Comparison of ENCODE assay signal across 9 cellular contexts in the genomic region with DNA sequence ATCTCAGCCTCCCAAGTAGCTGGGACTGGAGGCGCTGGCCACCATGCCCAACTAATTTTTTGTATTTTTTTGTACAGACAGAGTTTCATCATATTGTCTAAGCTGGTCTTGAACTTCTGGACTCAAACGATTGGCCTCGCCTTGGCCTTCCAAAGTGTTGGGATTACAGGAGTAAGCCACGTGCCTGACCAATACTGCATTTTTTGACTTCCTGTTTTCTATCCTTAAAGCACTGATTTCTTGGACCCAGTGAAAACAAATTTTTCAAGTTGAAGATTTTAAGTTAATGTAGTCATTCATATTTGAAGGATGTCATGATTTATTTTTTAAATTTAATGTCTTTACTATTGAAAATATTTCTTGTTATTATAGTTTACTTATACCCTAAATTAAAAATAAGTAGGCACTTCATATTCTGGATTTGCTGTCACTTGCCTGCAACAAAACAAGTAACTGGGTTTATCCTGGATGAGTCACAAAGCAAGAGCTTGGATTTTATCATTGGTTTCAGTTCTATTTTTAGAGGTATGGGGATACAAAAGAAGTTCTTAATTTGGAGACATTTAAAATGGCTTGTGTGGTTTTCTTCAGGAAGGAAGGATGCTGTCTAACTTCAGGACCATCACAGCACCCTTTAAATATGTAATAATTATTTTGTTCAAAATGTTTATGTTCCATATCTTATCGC. TPM values are rescaled to one million over a fixed set of nuclear protein-coding genes. Genes with fewer than 3 reads are reported as not detected.
DNase-seq lines count a peak whose midpoint lies in the region; ATAC-seq and TF ChIP-seq lines count a peak whose summit lies in the region.
"Had no signal": no experiment of that assay in that cellular context is flagged by ENCODE, and none has a peak within 500 bp of the region (broad histone marks: within the 10 kb centered on the region; RNA-seq: fewer than 3 reads in every experiment).

No MANE protein-coding gene starts in this region.

- 59 to 65% methylated on average over 5 of the region's 5 CpGs for WGBS in esophagus squamous epithelium, 2 donors
- 80% methylated on average over 5 of the region's 5 CpGs for WGBS in smooth muscle cell (ENCODE audit: low lambda C conversion rate)

- H3K27me3 ChIP-seq in esophagus squamous epithelium, result no peaks in the 10 kb centered on the region
- H3K27me3 ChIP-seq in smooth muscle cell (ENCODE audit: low read depth), result no peaks in the 10 kb centered on the region

- H3K4me3 ChIP-seq in OCI-LY7 (ENCODE audit: low read depth, low read length, poor library complexity, severe bottlenecking) (peak overlapping the region; percentile 81), esophagus squamous epithelium (no peak overlapping the region), smooth muscle cell (peak overlapping the region; percentile 87)

- no peaks in the 10 kb centered on the region for H3F3A ChIP-seq in smooth muscle cell (ENCODE audit: low read depth)

- intact Hi-C loops in activated CD4-positive, alpha-beta T cell treated with anti-CD3 and anti-CD28 coated beads for 36 hours (cut with DNase I, micrococcal nuclease), result loop anchor here in 1 of 2 experiments (5.0 kb wide), 1 partner anchor 122 kb away; no protein-coding TSS in a partner anchor
- intact Hi-C loops in OCI-LY7 (cut with micrococcal nuclease; ENCODE audit: unreplicated experiment), result no loop called here
- intact Hi-C loops in esophagus squamous epithelium (cut with DNase I), result no loop called here

- H3K4me1 Mint-ChIP-seq in activated CD4-positive, alpha-beta T cell treated with anti-CD3 and anti-CD28 coated beads for 36 hours, result peaks cover 33% of the 10 kb centered on the region
- peaks cover 34 to 39% of the 10 kb centered on the region in 2 donors for H3K4me1 Mint-ChIP-seq in immature natural killer cell

- DNase-seq in activated CD4-positive, alpha-beta T cell treated with anti-CD3 and anti-CD28 coated beads for 36 hours, result no peak
- no peak for DNase-seq in activated CD4-positive, alpha-beta T cell treated with anti-CD3 and anti-CD28 coated beads for 1 hour
- DNase-seq in OCI-LY7 (ENCODE audit: low spot score), result no peak
- no peak for DNase-seq in esophagus squamous epithelium (lab: John Stamatoyannopoulos, UW)
- DNase-seq in smooth muscle cell (lab: John Stamatoyannopoulos, UW; ENCODE audit: unreplicated experiment), result no peak
- DNase-seq in GM19238 (ENCODE audit: insufficient read length, low spot score), result no peak
- no peak for DNase-seq in immature natural killer cell
- no peak for DNase-seq in pons (ENCODE audit: low spot score)

- no peaks in the 10 kb centered on the region for H3K9me3 Mint-ChIP-seq in activated CD4-positive, alpha-beta T cell treated with anti-CD3 and anti-CD28 coated beads for 36 hours (ENCODE audit: low read depth)
- H3K9me3 Mint-ChIP-seq in immature natural killer cell, result no peaks in the 10 kb centered on the region

- CTCF ChIA-PET in activated CD4-positive, alpha-beta T cell treated with anti-CD3 and anti-CD28 coated beads for 36 hours (lab: Charles Lee), result interaction anchor here (0.7 to 2.5 kb wide), 5 partner anchors 8 to 135 kb away, joined by 3 to 10 read pairs (median 6); no protein-coding TSS in a partner anchor
- CTCF ChIA-PET in OCI-LY7 (lab: Charles Lee; ENCODE audit: unreplicated experiment), result interaction anchor here (0.5 kb wide), 1 partner anchor 122 kb away, joined by 3 read pairs; no protein-coding TSS in a partner anchor

- H3K79me2 ChIP-seq in OCI-LY7 (ENCODE audit: insufficient read depth, low read depth, low read length) (peaks cover 38% of the 10 kb centered on the region), smooth muscle cell (ENCODE audit: low read depth) (peaks cover 25% of the 10 kb centered on the region)

- no TSS peak for BruUV-seq in OCI-LY7 (replicated peaks; lab: Mats Ljungman, UMichigan)

- H3K36me3 ChIP-seq in OCI-LY7 (ENCODE audit: insufficient read depth, low read length) (peaks cover 14% of the 10 kb centered on the region), esophagus squamous epithelium (peaks cover 0 to 9% (median 0%) of the 10 kb centered on the region in 3 donors), smooth muscle cell (ENCODE audit: low read depth) (no peaks in the 10 kb centered on the region)

- no peak for TF ChIP-seq POLR2A in esophagus squamous epithelium (IDR thresholded peaks at IDR 0.05)

- ATAC-seq in activated CD4-positive, alpha-beta T cell treated with anti-CD3 and anti-CD28 coated beads for 36 hours, result no peak

- H3K27ac ChIP-seq in OCI-LY7 (ENCODE audit: low read depth, low read length, poor library complexity, severe bottlenecking) (no peak overlapping the region), esophagus squamous epithelium (peak overlapping the region; percentile 17 to 98 (median 64)), smooth muscle cell (ENCODE audit: low read depth) (peak overlapping the region; percentile 93)

- peaks cover 7% of the 10 kb centered on the region for H3K36me3 Mint-ChIP-seq in activated CD4-positive, alpha-beta T cell treated with anti-CD3 and anti-CD28 coated beads for 36 hours (ENCODE audit: low read depth)
- peaks cover 0 to 8% (median 0%) of the 10 kb centered on the region in 3 donors for H3K36me3 Mint-ChIP-seq in immature natural killer cell

- H4K20me1 ChIP-seq in OCI-LY7 (ENCODE audit: insufficient read depth, low read length) (no peaks in the 10 kb centered on the region), smooth muscle cell (ENCODE audit: low read depth) (no peaks in the 10 kb centered on the region)

- H3K4me1 ChIP-seq in OCI-LY7 (ENCODE audit: insufficient read depth, low read length, poor library complexity, severe bottlenecking) (peaks cover 25% of the 10 kb centered on the region), esophagus squamous epithelium (peaks cover 17 to 60% (median 28%) of the 10 kb centered on the region in 3 donors), smooth muscle cell (ENCODE audit: low read depth) (peaks cover 19% of the 10 kb centered on the region)

- H3K27me3 Mint-ChIP-seq in activated CD4-positive, alpha-beta T cell treated with anti-CD3 and anti-CD28 coated beads for 36 hours, result no peaks in the 10 kb centered on the region
- H3K27me3 Mint-ChIP-seq in immature natural killer cell (ENCODE audit: low read depth in 3 of 3), result peaks cover 0 to 2% (median 2%) of the 10 kb centered on the region in 3 donors
- H3K27me3 Mint-ChIP-seq: B cell had no signal

- peak overlapping the region; percentile 86 for H3K9ac ChIP-seq in smooth muscle cell (ENCODE audit: low read depth)

- peak overlapping the region; percentile 23 for H3K4me3 Mint-ChIP-seq in activated CD4-positive, alpha-beta T cell treated with anti-CD3 and anti-CD28 coated beads for 36 hours
- H3K4me3 Mint-ChIP-seq in immature natural killer cell, result no peak overlapping the region

- no peak overlapping the region for H3K27ac Mint-ChIP-seq in activated CD4-positive, alpha-beta T cell treated with anti-CD3 and anti-CD28 coated beads for 36 hours
- no peak overlapping the region for H3K27ac Mint-ChIP-seq in immature natural killer cell
- H3K27ac Mint-ChIP-seq: B cell had no signal

- TF ChIP-seq CTCF in OCI-LY7 (conservative IDR thresholded peaks at IDR 0.05; ENCODE audit: low read length) (no peak), esophagus squamous epithelium (IDR thresholded peaks at IDR 0.05) (no peak), smooth muscle cell (IDR thresholded peaks at IDR 0.05; ENCODE audit: borderline replicate concordance, insufficient read depth, poor library complexity, severe bottlenecking) (no peak)

- H3K9me3 ChIP-seq in OCI-LY7 (ENCODE audit: low read length) (no peaks in the 10 kb centered on the region), esophagus squamous epithelium (no peaks in the 10 kb centered on the region), smooth muscle cell (replicated peaks; ENCODE audit: low read depth) (no peaks in the 10 kb centered on the region)

- no peaks in the 10 kb centered on the region for H3K9me2 ChIP-seq in OCI-LY7 (ENCODE audit: insufficient read depth, low read length)

- H3K4me2 ChIP-seq in OCI-LY7 (ENCODE audit: low read length) (peak overlapping the region; percentile 83), smooth muscle cell (peak overlapping the region; percentile 95)

- H2AFZ ChIP-seq in OCI-LY7 (ENCODE audit: low read length), result no peak overlapping the region
- H2AFZ ChIP-seq in smooth muscle cell (ENCODE audit: low read depth), result no peak overlapping the region

- POLR2A ChIA-PET in activated CD4-positive, alpha-beta T cell treated with anti-CD3 and anti-CD28 coated beads for 36 hours (lab: Charles Lee), result no interaction called here
- POLR2A ChIA-PET in OCI-LY7 (lab: Charles Lee), result interaction anchor here (0.7 to 1.5 kb wide), 4 partner anchors 8 to 177 kb away, joined by 3 to 4 read pairs (median 4); no protein-coding TSS in a partner anchor

RNA-seq across cellular contexts. Expression of a gene that starts 2.2 kb away (rescaled TPM):
- total RNA-seq in activated CD4-positive, alpha-beta T cell treated with anti-CD3 and anti-CD28 coated beads for 36 hours, result 10 to 100 TPM; 18.5 to 20.6 TPM
- total RNA-seq in OCI-LY7 (2014; rRNA removed; shearing (Covaris generic)), result 38.9 and 40.2 TPM in 2 replicates
- total RNA-seq in OCI-LY7 (2022), result 54.4 and 58.2 TPM in 2 replicates
- total RNA-seq in esophagus squamous epithelium, result 10 to 100 TPM; 23.4 to 31.7 (median 29.1) TPM
- 44.7 and 49.6 TPM in 2 replicates for total RNA-seq in smooth muscle cell
- polyA plus RNA-seq in smooth muscle cell, result 28.6 and 30.2 TPM in 2 replicates
- 10 to 100 TPM; 30.5 to 39.9 (median 35.1) TPM for polyA plus RNA-seq in immature natural killer cell

RNA-seq across cellular contexts. Expression of a gene that starts 54.8 kb away (rescaled TPM):
- 10 to 100 TPM; 18.5 to 20.1 TPM for total RNA-seq in activated CD4-positive, alpha-beta T cell treated with anti-CD3 and anti-CD28 coated beads for 36 hours
- 1.6 and 1.7 TPM in 2 replicates for total RNA-seq in OCI-LY7 (2014; rRNA removed; shearing (Covaris generic))
- total RNA-seq in OCI-LY7 (2022), result 4.3 and 4.8 TPM in 2 replicates
- 10 to 100 TPM in 1 of 4 donors, 1 to 10 TPM in 3; 8.5 to 12.6 (median 9.1) TPM for total RNA-seq in esophagus squamous epithelium
- total RNA-seq in smooth muscle cell, result 10.8 and 16.1 TPM in 2 replicates
- polyA plus RNA-seq in smooth muscle cell, result 1.9 and 2.7 TPM in 2 replicates
- 1 to 10 TPM in 1 of 3 donors, under 1 TPM in 2; 0.24 to 4.3 (median 0.54) TPM for polyA plus RNA-seq in immature natural killer cell

Comparison
In these comparisons a context has a peak if more than half of its experiments do, and no peak if none do; other contexts are left out.
1. H3K4me3 ChIP-seq: peak in OCI-LY7 (single experiment) and smooth muscle cell (single experiment); none in esophagus squamous epithelium (0 of 4).